In the genomic region with DNA sequence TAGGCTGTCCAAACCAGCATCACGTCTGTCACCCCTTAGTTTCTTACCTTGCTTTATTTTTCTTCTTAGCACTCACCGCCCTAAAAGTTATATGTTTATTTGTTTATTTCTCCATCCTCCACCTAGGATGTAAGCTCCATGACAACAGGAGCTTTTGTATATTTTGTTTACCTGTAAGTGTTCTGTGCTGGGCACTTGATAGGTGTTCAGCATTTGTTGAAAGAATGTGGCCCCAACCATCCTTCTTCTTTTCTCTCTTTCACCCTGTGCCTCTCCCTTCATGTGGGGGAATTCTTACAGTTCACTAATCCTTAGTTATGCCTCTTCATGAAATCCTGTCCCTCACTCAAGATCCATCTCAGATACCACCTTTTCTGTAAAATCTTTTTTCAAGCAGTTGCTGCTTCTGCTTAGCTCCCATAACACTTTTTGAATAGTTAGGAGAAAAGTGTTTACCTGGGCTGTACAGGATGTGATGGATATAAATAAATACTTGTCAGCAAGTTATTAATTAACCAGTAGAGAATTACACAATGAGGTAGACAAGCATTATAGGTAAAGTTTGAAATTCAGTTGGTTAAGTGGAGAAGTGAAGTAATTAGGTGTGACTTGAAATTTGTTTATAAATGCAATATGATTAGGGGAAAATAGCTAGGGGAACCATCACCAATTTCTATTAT, we compare ENCODE assay signal across 1 cellular context.
TF ChIP-seq lines count a peak whose summit lies in the region.

No MANE protein-coding gene starts in this region.

TF ChIP-seq in liver, 16 proteins besides CTCF, POLR2A, EP300 and RAD21 (continued from another document):
- TF ChIP-seq JUND (IDR thresholded peaks at IDR 0.05) (no peak), NR2F2 (IDR thresholded peaks at IDR 0.05) (no peak), FOXA1 (IDR thresholded peaks at IDR 0.05) (no peak), SP1 (IDR thresholded peaks at IDR 0.05) (no peak), ZBTB33 (IDR thresholded peaks at IDR 0.05) (no peak), HNF4G (IDR thresholded peaks at IDR 0.05) (no peak), TAF1 (conservative IDR thresholded peaks at IDR 0.05) (no peak)
